In genomic region chr5:76163111-76163628, GRCh38 we compare ENCODE assay signal across 30 cellular contexts.
"Had no signal": no experiment of that assay in that cellular context is flagged by ENCODE, and none has a peak within 500 bp of the region (broad histone marks: within the 10 kb centered on the region; RNA-seq: fewer than 3 reads in every experiment).

No MANE protein-coding gene starts in this region.

- H3K9me3 ChIP-seq: colonic mucosa, gastrocnemius medialis had no signal

- H3K36me3 Mint-ChIP-seq: activated CD4-positive, alpha-beta memory T cell treated with anti-CD3 and anti-CD28 coated beads for 36 hours; activated naive CD8-positive, alpha-beta T cell; WTC11 had no signal

- H3K27ac ChIP-seq: brain microvascular endothelial cell, cardiac muscle cell, colonic mucosa, foreskin keratinocyte, gastrocnemius medialis, heart left ventricle had no signal

- H3K4me1 ChIP-seq: colonic mucosa, foreskin keratinocyte, gastrocnemius medialis, heart left ventricle had no signal

- H3K27me3 ChIP-seq: brain microvascular endothelial cell, cardiac muscle cell, colonic mucosa, gastrocnemius medialis, heart left ventricle had no signal

- FAIRE-seq: astrocyte, endometrium, endothelial cell of umbilical vein had no signal

- H3K4me3 ChIP-seq: cardiac muscle cell, colonic mucosa, gastrocnemius medialis, heart left ventricle had no signal

- H3K36me3 ChIP-seq: brain microvascular endothelial cell, cardiac muscle cell, colonic mucosa, gastrocnemius medialis, heart left ventricle had no signal

- H3K27me3 Mint-ChIP-seq: activated CD8-positive, alpha-beta memory T cell treated with anti-CD3 and anti-CD28 coated beads, Interleukin-2, amount 10 ng/mL, durations not matched to agents 7 days and 5 days had no signal

- H3K4me1 Mint-ChIP-seq: WTC11 had no signal

- H3K4me3 Mint-ChIP-seq: activated CD4-positive, alpha-beta memory T cell treated with anti-CD3 and anti-CD28 coated beads for 36 hours; activated CD8-positive, alpha-beta memory T cell treated with anti-CD3 and anti-CD28 coated beads, Interleukin-2, amount 10 ng/mL, durations not matched to agents 7 days and 5 days; activated CD8-positive, alpha-beta T cell treated with anti-CD3 and anti-CD28 coated beads, Interleukin-2, amount 10 ng/mL, durations not matched to agents 7 days and 5 days; activated naive CD8-positive, alpha-beta T cell; activated T-cell treated with anti-CD3 and anti-CD28 coated beads, Interleukin-2, amount 50 U/mL, for 72 hours; WTC11 had no signal

- ATAC-seq: activated CD8-positive, alpha-beta memory T cell treated with anti-CD3 and anti-CD28 coated beads, Interleukin-2, amount 10 ng/mL, durations not matched to agents 7 days and 5 days; activated CD8-positive, alpha-beta T cell treated with anti-CD3 and anti-CD28 coated beads, Interleukin-2, amount 10 ng/mL, durations not matched to agents 7 days and 5 days; activated T-cell treated with anti-CD3 and anti-CD28 coated beads, Interleukin-2, amount 50 U/mL, for 72 hours; esophagus mucosa; foreskin keratinocyte; gastrocnemius medialis; heart left ventricle; WTC11 had no signal

- DNase-seq: activated CD4-positive, alpha-beta memory T cell treated with anti-CD3 and anti-CD28 coated beads for 36 hours; activated CD4-positive, alpha-beta T cell treated with anti-CD3 and anti-CD28 coated beads for 1 hour; activated CD4-positive, alpha-beta T cell treated with anti-CD3 and anti-CD28 coated beads for 4 hours; activated CD8-positive, alpha-beta memory T cell treated with anti-CD3 and anti-CD28 coated beads, Interleukin-2, amount 10 ng/mL, durations not matched to agents 7 days and 5 days; activated CD8-positive, alpha-beta memory T cell treated with anti-CD3 and anti-CD28 coated beads, Interleukin-2, amount 50 U/mL, for 4 hours; activated CD8-positive, alpha-beta T cell treated with anti-CD3 and anti-CD28 coated beads, Interleukin-2, amount 10 ng/mL, durations not matched to agents 7 days and 5 days; activated gamma-delta T cell; activated naive CD4-positive, alpha-beta T cell; activated naive CD4-positive, alpha-beta T cell treated with anti-CD3 and anti-CD28 coated beads, Interleukin-2, amount 50 U/mL, for 16 hours; activated T-cell treated with anti-CD3 and anti-CD28 coated beads, Interleukin-2, amount 50 U/mL, for 1 hour; activated T-cell treated with anti-CD3 and anti-CD28 coated beads, Interleukin-2, amount 50 U/mL, for 72 hours; amniotic stem cell; anterior cingulate cortex; brain microvascular endothelial cell; central memory CD4-positive, alpha-beta T cell; cerebellar nuclear complex; colonic mucosa; effector CD8-positive, alpha-beta T cell; gastrocnemius medialis; glutamatergic neuron; heart left ventricle; T-helper 2 cell had no signal

- H3K27ac Mint-ChIP-seq: activated CD4-positive, alpha-beta memory T cell treated with anti-CD3 and anti-CD28 coated beads for 36 hours; activated CD8-positive, alpha-beta memory T cell treated with anti-CD3 and anti-CD28 coated beads, Interleukin-2, amount 10 ng/mL, durations not matched to agents 7 days and 5 days; activated CD8-positive, alpha-beta T cell treated with anti-CD3 and anti-CD28 coated beads, Interleukin-2, amount 10 ng/mL, durations not matched to agents 7 days and 5 days; activated naive CD8-positive, alpha-beta T cell; activated T-cell treated with anti-CD3 and anti-CD28 coated beads, Interleukin-2, amount 50 U/mL, for 72 hours; WTC11 had no signal
